In genomic region chr11:10808553-10809372, GRCh38 we compare ENCODE assay signal across 8 cellular contexts. TPM values are rescaled to one million over a fixed set of nuclear protein-coding genes. Genes with fewer than 3 reads are reported as not detected.
DNase-seq lines count a peak whose midpoint lies in the region; ATAC-seq and TF ChIP-seq lines count a peak whose summit lies in the region.

Gene EIF4G2, minus strand, starts transcription at chr11:10808926.

- H3K4me1 ChIP-seq in BE2C (no peaks in the 10 kb centered on the region), colonic mucosa (peaks cover 10% of the 10 kb centered on the region)

- H3K36me3 ChIP-seq in BE2C (peaks cover 45% of the 10 kb centered on the region), colonic mucosa (peaks cover 22% of the 10 kb centered on the region)

- DNase-seq in BE2C (peak; percentile 93), GM19240 (ENCODE audit: insufficient read length, low spot score) (peak; percentile 81), NCI-H526 (lab: John Stamatoyannopoulos, UW) (peak; percentile 97 to 99), colonic mucosa (peak; percentile 99)
- peak; percentile 98 for DNase-seq in activated CD4-positive, alpha-beta T cell treated with anti-CD3 and anti-CD28 coated beads for 48 hours
- peak; percentile 92 to 95 for DNase-seq in stimulated activated CD4-positive, alpha-beta T cell treated with anti-CD3 and anti-CD28 coated beads, Interleukin-1b, Interleukin-23, amount 100 ng/mL, for 4 hours (ENCODE audit: low read depth in 2 of 2)

- no peaks in the 10 kb centered on the region for H3K9me3 ChIP-seq in BE2C
- H3K9me3 ChIP-seq in colonic mucosa = no peaks in the 10 kb centered on the region

- H3K27ac ChIP-seq in colonic mucosa = peak within 1 kb of the TSS; percentile 99
- peak within 1 kb of the TSS; percentile 99 for H3K27ac ChIP-seq in layer of hippocampus (ENCODE audit: low read depth, low read length)

- H3K4me3 ChIP-seq in BE2C (ENCODE audit: low read depth, low read length) (peak within 1 kb of the TSS; percentile 87), colonic mucosa (peak within 1 kb of the TSS; percentile 95)

- peak within 1 kb of the TSS; percentile 96 to 99 for H3K9ac ChIP-seq in colonic mucosa (ENCODE audit: low read depth in 2 of 2, low read length in 2 of 2)

- peak; percentile 90 for ATAC-seq in HG03460 (IDR thresholded peaks at IDR 0.05; ENCODE audit: unreplicated experiment)

- no peaks in the 10 kb centered on the region for H3K27me3 ChIP-seq in BE2C
- no peaks in the 10 kb centered on the region for H3K27me3 ChIP-seq in colonic mucosa
- H3K27me3 ChIP-seq in layer of hippocampus (ENCODE audit: control insufficient read depth, insufficient read depth, low read length) = no peaks in the 10 kb centered on the region

- TF ChIP-seq CTCF in BE2C (IDR thresholded peaks at IDR 0.05; ENCODE audit: low read depth, low read length) = no peak
- no peak for TF ChIP-seq CTCF in colonic mucosa (IDR thresholded peaks at IDR 0.05)

- intact Hi-C loops in colonic mucosa (cut with DNase I) = loop anchor here (1.0 kb wide), 2 partner anchors 49 to 123 kb away; no protein-coding TSS in a partner anchor

RNA-seq across cellular contexts. Expression of gene EIF4G2, which starts in this region (rescaled TPM):
- 461 TPM for polyA plus RNA-seq in BE2C (2012; ENCODE audit: insufficient read depth, insufficient read length, low read depth)
- total RNA-seq in colonic mucosa = 1,000 to 10,000 TPM; 1,073 to 1,080 TPM

Comparison
In these comparisons a context has a peak if more than half of its experiments do, and no peak if none do; other contexts are left out.
1. Peak in every context shown above with its lines: DNase-seq, ATAC-seq, H3K4me3 ChIP-seq and H3K27ac ChIP-seq.